12 cellular contexts compared by ENCODE assay signal in genomic region chr5:158976035-158976434, GRCh38.
DNase-seq lines count a peak whose midpoint lies in the region; ATAC-seq and TF ChIP-seq lines count a peak whose summit lies in the region.
"Had no signal": no experiment of that assay in that cellular context is flagged by ENCODE, and none has a peak within 500 bp of the region (broad histone marks: within the 10 kb centered on the region; RNA-seq: fewer than 3 reads in every experiment).

No MANE protein-coding gene starts in this region.

- in situ Hi-C loops in astrocyte of the spinal cord (cut with HindIII; ENCODE audit: low sequenced_read_pairs) = no loop called here

- no peak overlapping the region for H2AFZ ChIP-seq in GM23338

- DNase-seq in AG08396 (ENCODE audit: low spot score) (peak; percentile 25), HS-5 (ENCODE audit: low read depth) (peak; percentile 77), astrocyte of the spinal cord (ENCODE audit: low read depth, low spot score) (peak; percentile 92), kidney tubule cell (ENCODE audit: low spot score) (peak; percentile 82), GM23338 (ENCODE audit: low spot score) (no peak), sciatic nerve (ENCODE audit: low spot score) (no peak), NCI-H510A treated with DMSO at 0.1 percent for 48 hours (lab: John Stamatoyannopoulos, UW) (no peak)
- DNase-seq: stimulated activated CD4-positive, alpha-beta T cell treated with anti-CD3 and anti-CD28 coated beads, Interleukin-2, amount 100 ng/mL, for 48 hours; transverse colon had no signal

- H3K4me3 ChIP-seq in astrocyte of the spinal cord (ENCODE audit: low read depth, low read length) = no peak overlapping the region
- H3K4me3 ChIP-seq in GM23338 = no peak overlapping the region
- H3K4me3 ChIP-seq: transverse colon had no signal

- no peaks in the 10 kb centered on the region for H3K79me2 ChIP-seq in GM23338 (replicated peaks; ENCODE audit: insufficient read depth)

- no peaks in the 10 kb centered on the region for H4K20me1 ChIP-seq in GM23338 (replicated peaks; ENCODE audit: insufficient read depth)

- H3K36me3 ChIP-seq in GM23338 (ENCODE audit: insufficient read depth) = no peaks in the 10 kb centered on the region
- H3K36me3 ChIP-seq: transverse colon had no signal

- peaks cover 14% of the 10 kb centered on the region for H3K4me1 ChIP-seq in GM23338 (ENCODE audit: insufficient read depth)

- no peak overlapping the region for H3K4me3 Mint-ChIP-seq in GM23338

- H3K27ac Mint-ChIP-seq in GM23338 = no peak overlapping the region

- H3K9me3 Mint-ChIP-seq in GM23338 = no peaks in the 10 kb centered on the region

- no peaks in the 10 kb centered on the region for H3K36me3 Mint-ChIP-seq in GM23338 (ENCODE audit: low read depth)

- ATAC-seq in GM23338 (no peak), sciatic nerve (no peak), GM18909 (IDR thresholded peaks at IDR 0.05; ENCODE audit: poor library complexity, unreplicated experiment) (no peak)
- ATAC-seq: HCT116 had no signal

- H3K27me3 Mint-ChIP-seq in GM23338 (ENCODE audit: insufficient read depth, low read depth, poor library complexity) = peaks cover 2% of the 10 kb centered on the region

- H3K4me1 Mint-ChIP-seq in GM23338 = peaks cover 26% of the 10 kb centered on the region

- H3K27me3 ChIP-seq in GM23338 (ENCODE audit: insufficient read depth) = no peaks in the 10 kb centered on the region
- H3K27me3 ChIP-seq: transverse colon had no signal

- intact Hi-C loops in sciatic nerve (cut with DNase I) = no loop called here

- H3K27ac ChIP-seq in GM23338 (ENCODE audit: low read depth) = no peak overlapping the region
- H3K27ac ChIP-seq: HL-60 had no signal

- H3K4me2 ChIP-seq in GM23338 = no peak overlapping the region

- H3K9me2 ChIP-seq in GM23338 (ENCODE audit: insufficient read depth) = 0 out of 2 replicates have a peak, but pooled peaks cover 5% of the 10 kb centered on the region

- H3F3A ChIP-seq in GM23338 (replicated peaks; ENCODE audit: low read depth) = no peaks in the 10 kb centered on the region

- TF ChIP-seq CTCF in astrocyte of the spinal cord (IDR thresholded peaks at IDR 0.05; ENCODE audit: low read depth, low read length) (no peak), GM23338 (conservative IDR thresholded peaks at IDR 0.05; ENCODE audit: low read depth in 2 of 2) (no peak)

TF ChIP-seq in GM23338, 12 proteins besides CTCF, POLR2A, EP300 and RAD21:
- no peak for TF ChIP-seq STAT1 (IDR thresholded peaks at IDR 0.05; ENCODE audit: unreplicated experiment)
- no peak for TF ChIP-seq NANOG (IDR thresholded peaks at IDR 0.05; ENCODE audit: borderline replicate concordance)
- TF ChIP-seq CREB1 (CRISPR knock-in tag; IDR thresholded peaks at IDR 0.05; ENCODE audit: low read depth) = no peak
- no peak for TF ChIP-seq EZH2 (IDR thresholded peaks at IDR 0.05; ENCODE audit: low read depth, unreplicated experiment)
- TF ChIP-seq REST (IDR thresholded peaks at IDR 0.05; ENCODE audit: unreplicated experiment) = no peak
- TF ChIP-seq EZH2phosphoT487 (IDR thresholded peaks at IDR 0.05; ENCODE audit: unreplicated experiment) = no peak
- TF ChIP-seq ZNF331 (CRISPR knock-in tag; IDR thresholded peaks at IDR 0.05; ENCODE audit: low read depth) = no peak
- no peak for TF ChIP-seq ETS1 (IDR thresholded peaks at IDR 0.05)
- no peak for TF ChIP-seq ZNF114 (CRISPR knock-in tag; IDR thresholded peaks at IDR 0.05)
- no peak for TF ChIP-seq ZNF462 (CRISPR knock-in tag; IDR thresholded peaks at IDR 0.05)
- TF ChIP-seq POLR2AphosphoS5 (IDR thresholded peaks at IDR 0.05; ENCODE audit: low read depth) = no peak

Comparison
In these comparisons a context has a peak if more than half of its experiments do, and no peak if none do; other contexts are left out.
1. DNase-seq: peak in AG08396 (single experiment), HS-5 (single experiment), astrocyte of the spinal cord (single experiment) and kidney tubule cell (single experiment); none in GM23338 (single experiment), sciatic nerve (single experiment) and NCI-H510A treated with DMSO at 0.1 percent for 48 hours (single experiment).